8 cellular contexts compared by ENCODE assay signal in the genomic region with DNA sequence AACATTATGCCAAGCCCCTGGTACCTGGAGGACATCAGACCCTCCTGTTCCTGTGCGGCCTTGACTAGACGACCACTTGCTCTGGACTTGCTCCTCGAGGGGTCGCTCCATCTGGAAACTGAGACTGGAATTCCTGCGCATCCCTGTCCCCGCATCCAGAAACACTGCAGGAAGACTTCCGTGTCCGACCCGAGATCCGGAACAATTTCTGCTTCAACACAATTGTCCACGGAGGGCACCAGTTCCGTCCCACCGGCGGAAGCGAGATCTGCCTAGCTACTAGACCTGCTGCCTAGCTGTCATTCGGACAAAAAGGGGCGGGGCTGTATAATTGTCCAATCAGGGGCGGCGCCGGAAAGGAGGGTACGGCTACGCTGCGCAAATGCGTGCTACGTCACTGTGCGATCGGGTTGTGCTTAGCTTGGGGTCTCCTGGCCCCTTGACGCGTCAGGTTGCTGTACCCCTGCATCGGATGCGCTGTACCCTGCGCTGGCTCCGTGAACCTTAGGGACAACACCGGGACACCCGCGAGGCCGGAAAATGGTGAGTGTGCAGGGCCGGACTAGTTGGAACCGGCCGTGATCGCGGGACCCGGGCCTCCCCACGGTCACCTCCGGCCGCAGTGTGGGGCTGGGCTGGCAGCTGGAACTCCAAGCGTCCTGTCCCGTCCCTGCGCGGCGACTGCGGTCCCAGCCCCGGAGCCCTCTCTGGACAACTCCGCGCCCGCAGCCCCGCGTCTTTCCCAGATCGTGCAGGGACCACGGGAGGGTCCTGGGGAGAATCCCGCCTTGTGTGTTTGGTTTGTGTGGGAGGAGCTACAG. TPM values are rescaled to one million over a fixed set of nuclear protein-coding genes. Genes with fewer than 3 reads are reported as not detected.
DNase-seq lines count a peak whose midpoint lies in the region; ATAC-seq and TF ChIP-seq lines count a peak whose summit lies in the region.

A gene (minus strand): TSS at position 274 of the 821 bp plus-strand sequence. CDS start 133 bp downstream, at position 141.
A gene (plus strand): TSS at position 381 of the 821 bp plus-strand sequence. CDS start 160 bp downstream, at position 541.

- peaks cover 18% of the 10 kb centered on the region for H3K36me3 Mint-ChIP-seq in activated naive CD8-positive, alpha-beta T cell treated with anti-CD3 and anti-CD28 coated beads, Interleukin-2, amount 10 ng/mL, durations not matched to agents 7 days and 5 days

- H3K9me2 ChIP-seq in SU-DHL-6 (replicated peaks; ENCODE audit: insufficient read depth, low read length): no peaks in the 10 kb centered on the region

- peaks cover 1% of the 10 kb centered on the region; the same call in 1 of the 2 replicates for H4K20me1 ChIP-seq in SU-DHL-6 (ENCODE audit: low read depth, low read length)
- peaks cover 18% of the 10 kb centered on the region for H4K20me1 ChIP-seq in osteoblast (ENCODE audit: insufficient read depth, low read length)

- H3K27ac ChIP-seq in SU-DHL-6 (ENCODE audit: low read depth, low read length) (peak within 1 kb of the TSS; percentile 78), osteoblast (ENCODE audit: low read depth, low read length) (peak within 1 kb of the TSS; percentile 99), thoracic aorta (peak within 1 kb of the TSS; percentile 99 to 100)

- H3K36me3 ChIP-seq in SU-DHL-6 (ENCODE audit: low read length) (peaks cover 3% of the 10 kb centered on the region; the same call in 1 of the 2 replicates), osteoblast (ENCODE audit: insufficient read depth, low read length) (peaks cover 33% of the 10 kb centered on the region), thoracic aorta (peaks cover 9% of the 10 kb centered on the region)

- H3K27me3 ChIP-seq in SU-DHL-6 (ENCODE audit: low read length) (no peaks in the 10 kb centered on the region), osteoblast (ENCODE audit: insufficient read depth, low read length) (no peaks in the 10 kb centered on the region), thoracic aorta (replicated peaks; ENCODE audit: insufficient read depth) (no peaks in the 10 kb centered on the region)

- no peak for TF ChIP-seq CTCF in SU-DHL-6 (IDR thresholded peaks at IDR 0.05; ENCODE audit: insufficient read depth, low read length, poor library complexity, severe bottlenecking)
- no peak for TF ChIP-seq CTCF in osteoblast (IDR thresholded peaks at IDR 0.05; ENCODE audit: extremely low read depth, low read depth, low read length)
- TF ChIP-seq CTCF in thoracic aorta (IDR thresholded peaks at IDR 0.05): no peak

- peak within 1 kb of the TSS; percentile 99 for H3K4me3 Mint-ChIP-seq in activated naive CD8-positive, alpha-beta T cell treated with anti-CD3 and anti-CD28 coated beads, Interleukin-2, amount 10 ng/mL, durations not matched to agents 7 days and 5 days

- H3K27ac Mint-ChIP-seq in activated naive CD8-positive, alpha-beta T cell treated with anti-CD3 and anti-CD28 coated beads, Interleukin-2, amount 10 ng/mL, durations not matched to agents 7 days and 5 days: peak within 1 kb of the TSS; percentile 99

- peaks cover 26% of the 10 kb centered on the region for H3K4me1 Mint-ChIP-seq in activated naive CD8-positive, alpha-beta T cell treated with anti-CD3 and anti-CD28 coated beads, Interleukin-2, amount 10 ng/mL, durations not matched to agents 7 days and 5 days

- intact Hi-C loops in head of caudate nucleus (cut with DNase I): no loop called here

- TF ChIP-seq POLR2A in GM10847 (IDR thresholded peaks at IDR 0.05; ENCODE audit: extremely low read depth, insufficient read length): peak; percentile 93

- H3F3A ChIP-seq in SU-DHL-6 (ENCODE audit: insufficient read depth): peaks cover 16% of the 10 kb centered on the region

- H3K79me2 ChIP-seq in SU-DHL-6 (ENCODE audit: insufficient read depth, low read length) (peaks cover 23% of the 10 kb centered on the region), osteoblast (ENCODE audit: insufficient read depth, low read length) (peaks cover 64% of the 10 kb centered on the region)

- H3K4me3 ChIP-seq in SU-DHL-6 (ENCODE audit: insufficient read depth, low read length, poor library complexity, severe bottlenecking) (peak within 1 kb of the TSS; percentile 98), osteoblast (ENCODE audit: insufficient read depth, low read length) (peak within 1 kb of the TSS; percentile 99), thoracic aorta (peak within 1 kb of the TSS; percentile 100)

- peaks cover 14% of the 10 kb centered on the region for H3K4me1 ChIP-seq in osteoblast (ENCODE audit: insufficient read depth, low read length)
- peaks cover 34 to 48% of the 10 kb centered on the region in 2 donors for H3K4me1 ChIP-seq in thoracic aorta (ENCODE audit: control insufficient read depth in 1 of 2, low read depth in 2 of 2)

- H3K9me3 ChIP-seq in SU-DHL-6 (ENCODE audit: insufficient read depth, low read length): no peaks in the 10 kb centered on the region
- H3K9me3 ChIP-seq in osteoblast (ENCODE audit: low read depth, low read length): no peaks in the 10 kb centered on the region
- H3K9me3 ChIP-seq in thoracic aorta: no peaks in the 10 kb centered on the region

- no peaks in the 10 kb centered on the region for H3K9me3 Mint-ChIP-seq in activated naive CD8-positive, alpha-beta T cell treated with anti-CD3 and anti-CD28 coated beads, Interleukin-2, amount 10 ng/mL, durations not matched to agents 7 days and 5 days

- H2AFZ ChIP-seq in SU-DHL-6 (ENCODE audit: low read depth, low read length, severe bottlenecking) (peak within 1 kb of the TSS; percentile 72), osteoblast (ENCODE audit: low read length) (peak within 1 kb of the TSS; percentile 91)

- peak; percentile 79 for ATAC-seq in HG02759 (IDR thresholded peaks at IDR 0.05; ENCODE audit: unreplicated experiment)
- peak; percentile 88 for ATAC-seq in activated naive CD8-positive, alpha-beta T cell treated with anti-CD3 and anti-CD28 coated beads, Interleukin-2, amount 10 ng/mL, durations not matched to agents 7 days and 5 days (ENCODE audit: low read depth)
- ATAC-seq in thoracic aorta (ENCODE audit: insufficient number of reproducible peaks, low FRiP score, low read depth): peak; percentile 99

- peak; percentile 94 to 99 (median 97) for DNase-seq in NCI-H1417 (lab: John Stamatoyannopoulos, UW)
- peak; percentile 91 for DNase-seq in activated naive CD8-positive, alpha-beta T cell treated with anti-CD3 and anti-CD28 coated beads, Interleukin-2, amount 10 ng/mL, durations not matched to agents 7 days and 5 days
- peak; percentile 96 to 100 (median 99) for DNase-seq in head of caudate nucleus
- DNase-seq in osteoblast (ENCODE audit: insufficient read length, low spot score, missing footprints): peak; percentile 99
- DNase-seq in thoracic aorta (ENCODE audit: low spot score): peak; percentile 98

- POLR2A ChIA-PET in activated naive CD8-positive, alpha-beta T cell treated with anti-CD3 and anti-CD28 coated beads, Interleukin-2, amount 10 ng/mL, durations not matched to agents 7 days and 5 days (lab: Charles Lee): interaction anchor here (0.6 to 2.0 kb wide), 11 partner anchors 13 to 181 kb away, joined by 3 to 8 read pairs (median 3); a partner anchor contains a TSS

- H3K4me2 ChIP-seq in SU-DHL-6 (ENCODE audit: low read depth, low read length, poor library complexity, severe bottlenecking) (peak within 1 kb of the TSS; percentile 99), osteoblast (ENCODE audit: insufficient read depth, low read length) (peak within 1 kb of the TSS; percentile 89)

- peak within 1 kb of the TSS; percentile 80 for H3K9ac ChIP-seq in SU-DHL-6 (ENCODE audit: low read length)

- no peaks in the 10 kb centered on the region for H3K27me3 Mint-ChIP-seq in activated naive CD8-positive, alpha-beta T cell treated with anti-CD3 and anti-CD28 coated beads, Interleukin-2, amount 10 ng/mL, durations not matched to agents 7 days and 5 days

RNA-seq across cellular contexts. Expression of the first gene that starts in this region (rescaled TPM):
- 10 to 100 TPM; 14.9 to 17.4 TPM for total RNA-seq in activated naive CD8-positive, alpha-beta T cell treated with anti-CD3 and anti-CD28 coated beads, Interleukin-2, amount 10 ng/mL, durations not matched to agents 7 days and 5 days
- total RNA-seq in osteoblast (8.7 and 10.6 TPM in 2 replicates), thoracic aorta (1 to 10 TPM; 3.4 to 8.1 TPM)

RNA-seq across cellular contexts. Expression of the second gene that starts in this region (rescaled TPM):
- total RNA-seq in activated naive CD8-positive, alpha-beta T cell treated with anti-CD3 and anti-CD28 coated beads, Interleukin-2, amount 10 ng/mL, durations not matched to agents 7 days and 5 days: 10 to 100 TPM; 37.1 to 42.7 TPM
- total RNA-seq in osteoblast (16.5 and 16.6 TPM in 2 replicates), thoracic aorta (10 to 100 TPM; 26.0 to 32.4 TPM)

Comparison
In these comparisons a context has a peak if more than half of its experiments do, and no peak if none do; other contexts are left out.
1. Peak in every context shown above with its lines: DNase-seq, ATAC-seq, H3K4me3 ChIP-seq and H3K27ac ChIP-seq.